ENCODE assay signal across 26 cellular contexts in the genomic region with DNA sequence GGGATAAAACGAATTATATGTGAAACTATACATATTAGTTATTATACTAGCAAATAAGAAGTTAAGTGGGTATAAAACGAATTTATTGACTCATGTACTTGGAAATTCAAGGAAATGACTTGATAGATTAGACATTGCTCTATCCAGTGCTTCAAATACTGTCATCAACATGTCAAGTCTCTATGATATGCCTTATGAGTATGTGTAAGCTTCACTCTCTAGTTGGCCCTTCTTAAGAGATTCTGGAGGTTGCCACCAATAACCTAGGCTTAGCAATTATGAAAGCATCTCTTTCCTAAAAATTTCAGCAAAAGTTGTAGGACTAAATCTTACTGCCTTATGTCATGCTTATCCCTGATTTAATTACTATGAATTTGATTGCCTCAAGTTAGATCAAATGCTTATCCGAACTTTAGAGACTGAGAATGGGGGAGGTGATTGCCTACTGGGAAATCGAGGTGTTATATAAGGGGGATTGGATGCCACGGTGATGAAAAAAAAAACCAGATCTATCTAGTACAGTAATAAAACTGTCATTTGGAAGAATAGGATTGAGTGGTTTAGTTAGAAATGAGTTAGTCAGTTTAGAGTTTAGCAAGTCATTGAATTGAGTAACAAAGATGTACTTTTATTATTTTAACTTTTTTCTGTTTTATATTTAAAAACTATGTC.
"Had no signal": no experiment of that assay in that cellular context is flagged by ENCODE, and none has a peak within 500 bp of the region (broad histone marks: within the 10 kb centered on the region; RNA-seq: fewer than 3 reads in every experiment).

No MANE protein-coding gene starts in this region.

- H3K27ac Mint-ChIP-seq: activated CD4-positive, alpha-beta memory T cell treated with anti-CD3 and anti-CD28 coated beads for 36 hours; activated CD4-positive, alpha-beta T cell treated with anti-CD3 and anti-CD28 coated beads, Interleukin-2, amount 10 ng/mL, durations not matched to agents 7 days and 5 days; activated naive CD8-positive, alpha-beta T cell treated with anti-CD3 and anti-CD28 coated beads, Interleukin-2, amount 50 U/mL, for 24 hours; activated T-helper 1 cell treated with anti-CD3 and anti-CD28 coated beads, Interleukin-12 subunit alpha, Interleukin-12 subunit beta, Interleukin-2, Interleukin-4 antibody, amounts not matched to agents 30 ng/mL and 10 ng/mL and 1 ng/mL, durations not matched to agents 14 hours and 24 hours and 36 hours; brain had no signal

- H3K4me3 Mint-ChIP-seq: activated CD4-positive, alpha-beta memory T cell treated with anti-CD3 and anti-CD28 coated beads for 36 hours; activated CD4-positive, alpha-beta T cell treated with anti-CD3 and anti-CD28 coated beads, Interleukin-2, amount 10 ng/mL, durations not matched to agents 7 days and 5 days; activated naive CD8-positive, alpha-beta T cell treated with anti-CD3 and anti-CD28 coated beads, Interleukin-2, amount 50 U/mL, for 24 hours; activated T-helper 1 cell treated with anti-CD3 and anti-CD28 coated beads, Interleukin-12 subunit alpha, Interleukin-12 subunit beta, Interleukin-2, Interleukin-4 antibody, amounts not matched to agents 30 ng/mL and 10 ng/mL and 1 ng/mL, durations not matched to agents 14 hours and 24 hours and 36 hours; brain; central memory CD8-positive, alpha-beta T cell had no signal

- ATAC-seq: activated naive CD8-positive, alpha-beta T cell treated with anti-CD3 and anti-CD28 coated beads, Interleukin-2, amount 50 U/mL, for 24 hours; SK-N-SH treated with all-trans-retinoic acid at 6 μM for 48 hours had no signal

- H3K4me1 ChIP-seq: ascending aorta, Peyer's patch, SJSA1 had no signal

- H3K27me3 Mint-ChIP-seq: activated CD4-positive, alpha-beta memory T cell treated with anti-CD3 and anti-CD28 coated beads for 36 hours; activated CD4-positive, alpha-beta T cell treated with anti-CD3 and anti-CD28 coated beads, Interleukin-2, amount 10 ng/mL, durations not matched to agents 7 days and 5 days; activated naive CD8-positive, alpha-beta T cell treated with anti-CD3 and anti-CD28 coated beads, Interleukin-2, amount 50 U/mL, for 24 hours; brain; central memory CD8-positive, alpha-beta T cell had no signal

- H3K9me3 ChIP-seq: ascending aorta, Peyer's patch, SJSA1 had no signal

- H3K4me3 ChIP-seq: ascending aorta, Peyer's patch, SJSA1 had no signal

- H3K4me1 Mint-ChIP-seq: activated CD4-positive, alpha-beta T cell treated with anti-CD3 and anti-CD28 coated beads, Interleukin-2, amount 10 ng/mL, durations not matched to agents 7 days and 5 days had no signal

- DNase-seq: activated CD4-positive, alpha-beta memory T cell treated with anti-CD3 and anti-CD28 coated beads for 36 hours; activated CD4-positive, alpha-beta T cell treated with anti-CD3 and anti-CD28 coated beads, Interleukin-2, amount 10 ng/mL, durations not matched to agents 7 days and 5 days; activated CD4-positive, CD25-positive, alpha-beta regulatory T cell treated with anti-CD3 and anti-CD28 coated beads, Interleukin-2, amount 50 U/mL, for 72 hours; activated CD8-positive, alpha-beta memory T cell treated with anti-CD3 and anti-CD28 coated beads for 24 hours; activated effector memory CD4-positive, alpha-beta T cell treated with anti-CD3 and anti-CD28 coated beads, Interleukin-2, amount 50 U/mL, for 16 hours; activated naive CD4-positive, alpha-beta T cell treated with Interleukin-2 at 50 U/mL for 16 hours; activated naive CD8-positive, alpha-beta T cell treated with anti-CD3 and anti-CD28 coated beads, Interleukin-2, amount 50 U/mL, for 24 hours; amniotic stem cell; Kasumi-1; KBM-7; NCI-H1048; NCI-H146; NCI-H187 treated with DMSO at 0.1 percent for 48 hours; NCI-H2081 treated with DMSO at 0.1 percent for 48 hours; NCI-H446; NCI-H524; Peyer's patch; SHP77; SW 1271 had no signal

- H3K9me3 Mint-ChIP-seq: activated CD4-positive, alpha-beta memory T cell treated with anti-CD3 and anti-CD28 coated beads for 36 hours; activated CD4-positive, alpha-beta T cell treated with anti-CD3 and anti-CD28 coated beads, Interleukin-2, amount 10 ng/mL, durations not matched to agents 7 days and 5 days; activated naive CD4-positive, alpha-beta T cell treated with anti-CD3 and anti-CD28 coated beads, Interleukin-2, amount 50 U/mL, for 72 hours; activated naive CD8-positive, alpha-beta T cell treated with anti-CD3 and anti-CD28 coated beads, Interleukin-2, amount 50 U/mL, for 24 hours; activated T-helper 1 cell treated with anti-CD3 and anti-CD28 coated beads, Interleukin-12 subunit alpha, Interleukin-12 subunit beta, Interleukin-2, Interleukin-4 antibody, amounts not matched to agents 30 ng/mL and 10 ng/mL and 1 ng/mL, durations not matched to agents 14 hours and 24 hours and 36 hours; brain; central memory CD8-positive, alpha-beta T cell had no signal

- H3K27ac ChIP-seq: ascending aorta, Peyer's patch, SJSA1 had no signal

- H3K27me3 ChIP-seq: ascending aorta, Peyer's patch, SJSA1 had no signal
